ENCODE assay signal across 6 cellular contexts in the genomic region with DNA sequence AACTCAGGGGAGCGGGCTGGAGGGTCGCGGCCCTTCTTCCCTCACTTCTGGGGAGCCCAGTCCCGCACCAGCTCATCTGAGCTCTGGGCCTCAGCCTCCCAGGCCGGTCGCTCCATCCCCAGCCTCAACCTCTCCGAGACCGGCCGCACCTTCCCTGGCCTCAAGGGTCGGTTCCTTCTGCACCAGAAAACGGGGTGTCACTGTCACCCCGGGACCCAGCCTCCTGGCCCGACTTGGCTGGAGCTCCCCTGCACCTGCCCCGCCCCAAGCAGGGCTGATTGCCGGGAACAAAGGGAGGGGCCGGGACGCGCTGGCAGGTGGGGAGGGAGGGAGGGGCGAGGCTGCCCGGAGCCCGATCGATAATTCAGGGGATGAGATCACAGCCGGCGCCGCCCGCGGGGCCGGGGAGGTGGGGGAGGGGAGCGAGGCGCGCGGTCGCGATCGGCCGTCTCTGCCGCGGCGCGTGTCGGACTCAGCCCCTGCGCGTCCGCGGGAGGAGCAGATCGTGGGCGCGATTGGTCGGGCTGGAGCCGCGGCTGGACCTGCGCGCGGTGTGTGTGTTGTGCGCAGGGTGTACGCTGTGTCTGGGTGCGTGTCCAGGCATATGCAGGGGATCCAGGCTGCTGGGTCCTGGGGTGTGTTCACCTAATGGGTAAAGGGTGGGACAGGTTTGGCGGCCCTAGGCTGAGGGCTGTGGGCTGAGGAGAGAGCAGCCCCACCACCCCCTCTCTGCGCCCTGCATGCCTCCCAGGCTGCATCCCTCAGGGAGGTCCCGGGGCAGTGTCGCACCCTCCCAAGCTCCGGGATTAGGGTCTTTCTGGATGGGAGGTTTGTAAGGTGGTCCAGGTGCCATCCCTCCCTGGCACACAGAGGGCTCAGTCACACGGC. TPM values are rescaled to one million over a fixed set of nuclear protein-coding genes. Genes with fewer than 3 reads are reported as not detected.
DNase-seq lines count a peak whose midpoint lies in the region; ATAC-seq and TF ChIP-seq lines count a peak whose summit lies in the region.

No MANE protein-coding gene starts in this region.

- no peaks in the 10 kb centered on the region for H3K36me3 Mint-ChIP-seq in activated T-helper 2 cell treated with anti-CD3 and anti-CD28 coated beads, Interferon-gamma antibody, Interleukin-2, Interleukin-4, amounts not matched to agents 10 μg/mL and 5 μg/mL and 100 μg/mL, durations not matched to agents 14 hours and 24 hours and 36 hours (ENCODE audit: low read depth)
- H3K36me3 Mint-ChIP-seq in mesothelial cell of epicardium = peaks cover 6% of the 10 kb centered on the region

- peaks cover 11% of the 10 kb centered on the region for H3K9me3 Mint-ChIP-seq in activated T-helper 2 cell treated with anti-CD3 and anti-CD28 coated beads, Interferon-gamma antibody, Interleukin-2, Interleukin-4, amounts not matched to agents 10 μg/mL and 5 μg/mL and 100 μg/mL, durations not matched to agents 14 hours and 24 hours and 36 hours
- H3K9me3 Mint-ChIP-seq in mesothelial cell of epicardium = peaks cover 4% of the 10 kb centered on the region

- no peak for ATAC-seq in HG03354 (IDR thresholded peaks at IDR 0.05; ENCODE audit: poor library complexity, severe bottlenecking, unreplicated experiment)
- ATAC-seq in HG03039 (IDR thresholded peaks at IDR 0.05; ENCODE audit: unreplicated experiment) = no peak
- ATAC-seq in GM21619 (IDR thresholded peaks at IDR 0.05; ENCODE audit: unreplicated experiment) = no peak

- DNase-seq in LoVo (ENCODE audit: low spot score) (peak; percentile 54), mesothelial cell of epicardium (ENCODE audit: low spot score in 2 of 2, unreplicated experiment in 2 of 2) (no peak)
- no peak for DNase-seq in activated T-helper 2 cell treated with anti-CD3 and anti-CD28 coated beads, Interferon-gamma antibody, Interleukin-2, Interleukin-4, amounts not matched to agents 10 μg/mL and 5 μg/mL and 100 μg/mL, durations not matched to agents 14 hours and 24 hours and 36 hours (ENCODE audit: low spot score)

- intact Hi-C loops in activated T-helper 2 cell treated with anti-CD3 and anti-CD28 coated beads, Interferon-gamma antibody, Interleukin-2, Interleukin-4, amounts not matched to agents 10 μg/mL and 5 μg/mL and 100 μg/mL, durations not matched to agents 14 hours and 24 hours and 36 hours (cut with micrococcal nuclease) = no loop called here

- no peak for TF ChIP-seq CTCF in mesothelial cell of epicardium (IDR thresholded peaks at IDR 0.05; ENCODE audit: unreplicated experiment)

- peaks cover 15% of the 10 kb centered on the region for H3K27me3 Mint-ChIP-seq in activated T-helper 2 cell treated with anti-CD3 and anti-CD28 coated beads, Interferon-gamma antibody, Interleukin-2, Interleukin-4, amounts not matched to agents 10 μg/mL and 5 μg/mL and 100 μg/mL, durations not matched to agents 14 hours and 24 hours and 36 hours (ENCODE audit: low read depth)
- no peaks in the 10 kb centered on the region for H3K27me3 Mint-ChIP-seq in mesothelial cell of epicardium (ENCODE audit: low read depth)

- H3K4me1 Mint-ChIP-seq in activated T-helper 2 cell treated with anti-CD3 and anti-CD28 coated beads, Interferon-gamma antibody, Interleukin-2, Interleukin-4, amounts not matched to agents 10 μg/mL and 5 μg/mL and 100 μg/mL, durations not matched to agents 14 hours and 24 hours and 36 hours (ENCODE audit: low read depth) = no peaks in the 10 kb centered on the region
- H3K4me1 Mint-ChIP-seq in mesothelial cell of epicardium = peaks cover 6% of the 10 kb centered on the region

- peak overlapping the region; percentile 21 for H3K4me3 Mint-ChIP-seq in activated T-helper 2 cell treated with anti-CD3 and anti-CD28 coated beads, Interferon-gamma antibody, Interleukin-2, Interleukin-4, amounts not matched to agents 10 μg/mL and 5 μg/mL and 100 μg/mL, durations not matched to agents 14 hours and 24 hours and 36 hours (ENCODE audit: low read depth)
- H3K4me3 Mint-ChIP-seq in mesothelial cell of epicardium = peak overlapping the region; percentile 65

- no peak overlapping the region for H3K27ac Mint-ChIP-seq in activated T-helper 2 cell treated with anti-CD3 and anti-CD28 coated beads, Interferon-gamma antibody, Interleukin-2, Interleukin-4, amounts not matched to agents 10 μg/mL and 5 μg/mL and 100 μg/mL, durations not matched to agents 14 hours and 24 hours and 36 hours
- no peak overlapping the region for H3K27ac Mint-ChIP-seq in mesothelial cell of epicardium

RNA-seq across cellular contexts. Expression of a gene that starts 1.1 kb away (rescaled TPM):
- total RNA-seq in activated T-helper 2 cell treated with anti-CD3 and anti-CD28 coated beads, Interferon-gamma antibody, Interleukin-2, Interleukin-4, amounts not matched to agents 10 μg/mL and 5 μg/mL and 100 μg/mL, durations not matched to agents 14 hours and 24 hours and 36 hours = not detected in 2 replicates
- total RNA-seq in mesothelial cell of epicardium = 85.1 to 91.0 TPM (median 86.4 TPM) in 3 replicates

RNA-seq across cellular contexts. Expression of a gene that starts 34.4 kb away (rescaled TPM):
- 0.18 and 0.21 TPM in 2 replicates for total RNA-seq in activated T-helper 2 cell treated with anti-CD3 and anti-CD28 coated beads, Interferon-gamma antibody, Interleukin-2, Interleukin-4, amounts not matched to agents 10 μg/mL and 5 μg/mL and 100 μg/mL, durations not matched to agents 14 hours and 24 hours and 36 hours
- total RNA-seq in mesothelial cell of epicardium = 0.75 to 1.1 TPM (median 0.98 TPM) in 3 replicates

RNA-seq across cellular contexts. Expression of a gene that starts 45.4 kb away (rescaled TPM):
- total RNA-seq in activated T-helper 2 cell treated with anti-CD3 and anti-CD28 coated beads, Interferon-gamma antibody, Interleukin-2, Interleukin-4, amounts not matched to agents 10 μg/mL and 5 μg/mL and 100 μg/mL, durations not matched to agents 14 hours and 24 hours and 36 hours = 13.6 and 15.7 TPM in 2 replicates
- 30.8 to 32.4 TPM (median 32.3 TPM) in 3 replicates for total RNA-seq in mesothelial cell of epicardium

RNA-seq across cellular contexts. Expression of a gene that starts 53.0 kb away (rescaled TPM):
- total RNA-seq in activated T-helper 2 cell treated with anti-CD3 and anti-CD28 coated beads, Interferon-gamma antibody, Interleukin-2, Interleukin-4, amounts not matched to agents 10 μg/mL and 5 μg/mL and 100 μg/mL, durations not matched to agents 14 hours and 24 hours and 36 hours = 0.14 and 0.23 TPM in 2 replicates
- total RNA-seq in mesothelial cell of epicardium = 7.8 to 8.1 TPM (median 7.9 TPM) in 3 replicates

Comparison
In these comparisons a context has a peak if more than half of its experiments do, and no peak if none do; other contexts are left out.
1. RNA of a gene that starts 1.1 kb away (total RNA-seq): 85.1 to 91.0 TPM in mesothelial cell of epicardium; not detected in activated T-helper 2 cell treated with anti-CD3 and anti-CD28 coated beads, Interferon-gamma antibody, Interleukin-2, Interleukin-4, amounts not matched to agents 10 μg/mL and 5 μg/mL and 100 μg/mL, durations not matched to agents 14 hours and 24 hours and 36 hours; every median in the first group is over 10 times any median in the second.